ENCODE assay signal across 1 cellular context in genomic region chr14:51846631-51847488, GRCh38.
TF ChIP-seq lines count a peak whose summit lies in the region.

No MANE protein-coding gene starts in this region.

TF ChIP-seq in HepG2, 621 proteins besides CTCF, POLR2A, EP300 and RAD21 (continued from another document):
- TF ChIP-seq ZBTB25 (CRISPR knock-in tag; IDR thresholded peaks at IDR 0.05), result no peak
- TF ChIP-seq, protein P1, sequence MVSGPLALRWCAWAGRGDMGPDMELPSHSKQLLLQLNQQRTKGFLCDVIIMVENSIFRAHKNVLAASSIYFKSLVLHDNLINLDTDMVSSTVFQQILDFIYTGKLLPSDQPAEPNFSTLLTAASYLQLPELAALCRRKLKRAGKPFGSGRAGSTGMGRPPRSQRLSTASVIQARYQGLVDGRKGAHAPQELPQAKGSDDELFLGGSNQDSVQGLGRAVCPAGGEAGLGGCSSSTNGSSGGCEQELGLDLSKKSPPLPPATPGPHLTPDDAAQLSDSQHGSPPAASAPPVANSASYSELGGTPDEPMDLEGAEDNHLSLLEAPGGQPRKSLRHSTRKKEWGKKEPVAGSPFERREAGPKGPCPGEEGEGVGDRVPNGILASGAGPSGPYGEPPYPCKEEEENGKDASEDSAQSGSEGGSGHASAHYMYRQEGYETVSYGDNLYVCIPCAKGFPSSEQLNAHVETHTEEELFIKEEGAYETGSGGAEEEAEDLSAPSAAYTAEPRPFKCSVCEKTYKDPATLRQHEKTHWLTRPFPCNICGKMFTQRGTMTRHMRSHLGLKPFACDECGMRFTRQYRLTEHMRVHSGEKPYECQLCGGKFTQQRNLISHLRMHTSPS (CRISPR knock-in tag; IDR thresholded peaks at IDR 0.05; ENCODE audit: low read depth), result no peak
